Comparison of ENCODE assay signal across 17 cellular contexts in the genomic region with DNA sequence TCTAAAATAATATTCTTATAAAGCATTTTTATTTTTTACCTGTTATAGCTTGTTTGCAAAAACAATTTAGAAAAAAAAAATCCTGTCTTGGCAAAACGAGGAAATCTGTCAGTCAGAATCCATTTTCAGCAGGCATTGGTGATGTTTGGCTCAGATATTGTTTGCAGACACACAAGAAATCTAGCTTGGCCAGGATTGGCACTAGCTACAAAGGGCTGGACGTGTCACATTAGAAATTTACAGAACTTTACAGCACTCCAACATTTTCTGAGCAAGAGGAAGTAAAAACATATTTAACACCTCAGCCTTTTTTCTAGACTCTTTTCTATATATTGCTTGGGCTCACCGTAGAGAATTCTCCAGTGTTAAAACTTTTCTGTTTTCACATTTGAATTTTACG. TPM values are rescaled to one million over a fixed set of nuclear protein-coding genes. Genes with fewer than 3 reads are reported as not detected.
A peak's percentile ranks its signal among the peaks of the same experiment; 100 is the strongest.
DNase-seq lines count a peak whose midpoint lies in the region; ATAC-seq and TF ChIP-seq lines count a peak whose summit lies in the region.
"Had no signal": no experiment of that assay in that cellular context is flagged by ENCODE, and none has a peak within 500 bp of the region (broad histone marks: within the 10 kb centered on the region; RNA-seq: fewer than 3 reads in every experiment).

No MANE protein-coding gene starts in this region.

- H3K9me3 ChIP-seq in BLaER1, result peaks cover 100% of the 10 kb centered on the region
- H3K9me3 ChIP-seq in body of pancreas, result no peaks in the 10 kb centered on the region
- H3K9me3 ChIP-seq in A673 (ENCODE audit: low read depth, low read length, poor library complexity, severe bottlenecking), result peaks cover 59% of the 10 kb centered on the region

- H3K9me3 Mint-ChIP-seq in HFFc6, result peaks cover 85% of the 10 kb centered on the region

- intact Hi-C loops in body of pancreas (cut with DNase I) (no loop called here), A673 (cut with micrococcal nuclease; ENCODE audit: unreplicated experiment) (no loop called here), sciatic nerve (cut with DNase I) (no loop called here)

- H3K36me3 ChIP-seq in BLaER1 (peaks cover 98% of the 10 kb centered on the region), body of pancreas (replicated peaks in 1 of 2; ENCODE audit: insufficient read depth in 1 of 2, low read depth in 2 of 2) (peaks cover 0 to 7% of the 10 kb centered on the region in 2 donors), A673 (ENCODE audit: insufficient read depth, low read length, poor library complexity, severe bottlenecking) (peaks cover 3% of the 10 kb centered on the region)

- TF ChIP-seq CTCF in body of pancreas (IDR thresholded peaks at IDR 0.05), result no peak
- no peak for TF ChIP-seq CTCF in HFFc6 (IDR thresholded peaks at IDR 0.05)
- TF ChIP-seq CTCF in A673 (conservative IDR thresholded peaks at IDR 0.05; ENCODE audit: low read depth, low read length), result no peak

- no peak for TF ChIP-seq POLR2A in body of pancreas (IDR thresholded peaks at IDR 0.05)

- no peak overlapping the region for H3K4me3 Mint-ChIP-seq in HFFc6
- H3K4me3 Mint-ChIP-seq: CD14-positive monocyte; CD4-positive, alpha-beta T cell had no signal

- H3K4me1 ChIP-seq in BLaER1 (no peaks in the 10 kb centered on the region), body of pancreas (peaks cover 14% of the 10 kb centered on the region), A673 (ENCODE audit: insufficient read depth, low read length, poor library complexity, severe bottlenecking) (no peaks in the 10 kb centered on the region)
- H3K4me1 ChIP-seq: A549, HAP-1 had no signal

- H3K4me3 ChIP-seq in BLaER1, result peak overlapping the region; percentile 42
- no peak overlapping the region for H3K4me3 ChIP-seq in body of pancreas
- H3K4me3 ChIP-seq in A673 (ENCODE audit: low read depth, low read length, poor library complexity, severe bottlenecking), result no peak overlapping the region
- H3K4me3 ChIP-seq: A549, HAP-1 had no signal

- WGBS in body of pancreas, 2 donors, result 53 to 55% methylated on average over 4 of the region's 4 CpGs

- no peak for ATAC-seq in body of pancreas
- ATAC-seq in sciatic nerve, result no peak
- ATAC-seq: A549 had no signal

- H3K27ac Mint-ChIP-seq in HFFc6, result no peak overlapping the region
- H3K27ac Mint-ChIP-seq: CD14-positive monocyte; CD4-positive, alpha-beta T cell had no signal

- H3K4me2 ChIP-seq in BLaER1, result no peak overlapping the region
- H3K4me2 ChIP-seq: A549 had no signal

- BruUV-seq in A673 (replicated peaks; lab: Mats Ljungman, UMichigan), result no TSS peak

- H3K27ac ChIP-seq in BLaER1 (no peak overlapping the region), body of pancreas (peak overlapping the region in 1 of 4 donors; percentile 38), A673 (ENCODE audit: low read depth, low read length, poor library complexity, severe bottlenecking) (no peak overlapping the region)
- H3K27ac ChIP-seq: A549 had no signal

- in situ Hi-C loops in G401 (cut with HindIII; ENCODE audit: low sequenced_read_pairs), result no loop called here

- no peaks in the 10 kb centered on the region for H3K27me3 Mint-ChIP-seq in HFFc6 (ENCODE audit: insufficient read depth)
- H3K27me3 Mint-ChIP-seq: CD4-positive, alpha-beta T cell; CD8-positive, alpha-beta memory T cell had no signal

- H4K20me1 ChIP-seq in BLaER1, result peaks cover 60% of the 10 kb centered on the region

- peaks cover 90% of the 10 kb centered on the region for H3K36me3 Mint-ChIP-seq in HFFc6 (ENCODE audit: low read depth)

- CTCF ChIA-PET in A673 (lab: Charles Lee), result no interaction called here

- DNase-seq in G401 (ENCODE audit: low spot score) (peak; percentile 23), body of pancreas (peak in 3 of 4 donors; percentile 43 to 49 (median 48)), HFFc6 (no peak), A673 (ENCODE audit: low spot score) (no peak), sciatic nerve (ENCODE audit: low spot score) (no peak)
- DNase-seq: 8988T; CD4-positive, alpha-beta T cell; CD8-positive, alpha-beta memory T cell; DMS 273 treated with DMSO at 0.1 percent for 48 hours; DMS79; EL; GF-D8; GOT3 had no signal

- POLR2A ChIA-PET in A673 (lab: Charles Lee; ENCODE audit: low non-redundant PET), result no interaction called here

- no peak overlapping the region for H3K9ac ChIP-seq in BLaER1

- H3K4me1 Mint-ChIP-seq in HFFc6 (ENCODE audit: low read depth), result 0 out of 2 replicates have a peak, but pooled peaks cover 7% of the 10 kb centered on the region
- H3K4me1 Mint-ChIP-seq: CD14-positive monocyte had no signal

- H3K27me3 ChIP-seq in BLaER1 (no peaks in the 10 kb centered on the region), body of pancreas (no peaks in the 10 kb centered on the region), A673 (replicated peaks; ENCODE audit: insufficient read depth, low read depth, low read length, poor library complexity) (no peaks in the 10 kb centered on the region)

RNA-seq across cellular contexts. Expression of a gene that starts 9.9 kb away (rescaled TPM):
- 26.4 and 30.2 TPM in 2 replicates for total RNA-seq in G401 (2014; rRNA removed; shearing (Covaris generic))
- total RNA-seq in body of pancreas, result 10 to 100 TPM; 43.3 to 51.1 TPM
- 10 to 100 TPM; 19.5 to 27.4 (median 22.1) TPM for total RNA-seq in HFFc6 (2021; fragmentation: NEBNext Ultra II Directional; extraction: Animal tissue kit (Norgen Biotek cat#: 25700))
- total RNA-seq in A673 (2021), result 7.0 and 8.9 TPM in 2 replicates
- 91.2 TPM for total RNA-seq in sciatic nerve

Comparison
In these comparisons a context has a peak if more than half of its experiments do, and no peak if none do; other contexts are left out.
1. DNase-seq: peak in G401 (single experiment) and body of pancreas (3 of 4); none in HFFc6 (single experiment), A673 (single experiment) and sciatic nerve (single experiment).